In the genomic region with DNA sequence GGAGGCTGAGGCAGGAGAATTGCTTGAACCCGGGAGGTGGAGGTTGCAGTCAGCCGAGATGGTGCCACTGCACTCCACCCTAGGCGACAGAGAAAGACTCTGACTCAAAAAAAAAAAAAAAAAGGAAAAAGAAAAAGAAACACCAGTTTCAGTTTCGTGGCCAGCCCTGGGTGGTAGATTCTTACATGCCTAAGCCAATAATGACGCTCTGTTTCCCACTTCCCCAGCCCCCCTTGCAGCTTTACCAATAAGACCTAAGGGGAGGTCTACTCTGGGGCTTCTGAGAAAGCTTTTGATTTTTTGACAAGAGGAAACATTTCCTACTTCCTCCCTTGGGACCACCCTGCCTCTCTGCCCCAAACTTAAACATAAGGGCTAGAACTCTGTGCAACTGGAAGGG, we compare ENCODE assay signal across 9 cellular contexts. TPM values are rescaled to one million over a fixed set of nuclear protein-coding genes. Genes with fewer than 3 reads are reported as not detected.
DNase-seq lines count a peak whose midpoint lies in the region; ATAC-seq and TF ChIP-seq lines count a peak whose summit lies in the region.
"Had no signal": no experiment of that assay in that cellular context is flagged by ENCODE, and none has a peak within 500 bp of the region (broad histone marks: within the 10 kb centered on the region; RNA-seq: fewer than 3 reads in every experiment).

No MANE protein-coding gene starts in this region.

- no peak overlapping the region for H3K4ac ChIP-seq in mesendoderm (ENCODE audit: low read depth, low read length)

- H3K4me3 ChIP-seq in choroid plexus epithelial cell (ENCODE audit: low read depth, low read length) (no peak overlapping the region), mesendoderm (ENCODE audit: low read length) (no peak overlapping the region), psoas muscle (no peak overlapping the region)

- TF ChIP-seq CTCF in choroid plexus epithelial cell (conservative IDR thresholded peaks at IDR 0.05; ENCODE audit: low read depth, low read length), result no peak
- no peak for TF ChIP-seq CTCF in psoas muscle (IDR thresholded peaks at IDR 0.05)

- no peak overlapping the region for H3K56ac ChIP-seq in mesendoderm (ENCODE audit: low read length)

- intact Hi-C loops in psoas muscle (cut with DNase I), result no loop called here

- no peak overlapping the region for H2BK15ac ChIP-seq in mesendoderm (replicated peaks; ENCODE audit: low read depth)

- no peak overlapping the region for H3K4me2 ChIP-seq in mesendoderm (ENCODE audit: low read length)

- no peaks in the 10 kb centered on the region for H3K79me2 ChIP-seq in mesendoderm (ENCODE audit: control insufficient read depth, insufficient read depth, low read length)

- no peaks in the 10 kb centered on the region for H3K79me1 ChIP-seq in mesendoderm (ENCODE audit: low read length)

- no peak overlapping the region for H2BK5ac ChIP-seq in mesendoderm (ENCODE audit: low read length)

- no peak overlapping the region for H3K23ac ChIP-seq in mesendoderm (ENCODE audit: low read length)

- no peak overlapping the region for H3K9ac ChIP-seq in mesendoderm (ENCODE audit: low read length)

- H3K18ac ChIP-seq in mesendoderm (ENCODE audit: low read length), result no peak overlapping the region

- no peak overlapping the region for H2BK120ac ChIP-seq in mesendoderm (ENCODE audit: low read depth, low read length)

- no peak overlapping the region for H3K27ac ChIP-seq in mesendoderm (ENCODE audit: low read depth, low read length)
- H3K27ac ChIP-seq in psoas muscle, result no peak overlapping the region

- no peaks in the 10 kb centered on the region for H3K36me3 ChIP-seq in mesendoderm (ENCODE audit: control insufficient read depth, insufficient read depth, low read length)
- no peaks in the 10 kb centered on the region for H3K36me3 ChIP-seq in psoas muscle (ENCODE audit: insufficient read depth in 1 of 2, low read depth in 1 of 2)

- peak in 4 of 5 experiments; percentile 7 to 88 (median 39) for DNase-seq in T-helper 2 cell
- peak; percentile 84 for DNase-seq in choroid plexus epithelial cell (ENCODE audit: low read depth)
- DNase-seq in stimulated activated CD8-positive, alpha-beta memory T cell treated with anti-CD3 and anti-CD28 coated beads, Interleukin-7, amount 100 ng/mL, for 48 hours (ENCODE audit: extremely low read depth in 1 of 2, low read depth in 1 of 2), result peak; percentile 20 to 57
- no peak for DNase-seq in HK-2 (ENCODE audit: unreplicated experiment)
- DNase-seq in mesendoderm, result no peak
- no peak for DNase-seq in iPS-NIHi11 (ENCODE audit: low spot score)
- no peak for DNase-seq in psoas muscle

- no CpG with 5 or more reads among the region's 5 CpGs for WGBS in mesendoderm (ENCODE audit: extremely low coverage, insufficient coverage, low lambda C conversion rate)
- 38 to 63% (median 61%) methylated on average over 5 of the region's 5 CpGs for WGBS in psoas muscle, 3 donors

- H2AK5ac ChIP-seq in mesendoderm (ENCODE audit: low read length), result no peak overlapping the region

- ATAC-seq in HG02798 (IDR thresholded peaks at IDR 0.05; ENCODE audit: poor library complexity, unreplicated experiment) (peak; percentile 62), psoas muscle (no peak)
- ATAC-seq: left colon had no signal

- H3K27me3 ChIP-seq in mesendoderm (ENCODE audit: insufficient read depth, low read length, poor library complexity) (no peaks in the 10 kb centered on the region), psoas muscle (ENCODE audit: insufficient read depth in 3 of 3, low read length in 2 of 3) (no peaks in the 10 kb centered on the region)

- H3K4me1 ChIP-seq in mesendoderm (ENCODE audit: control insufficient read depth, low read depth, low read length) (peaks cover 1% of the 10 kb centered on the region), psoas muscle (no peaks in the 10 kb centered on the region)

- no peaks in the 10 kb centered on the region for H3K9me3 ChIP-seq in psoas muscle

- no peak overlapping the region for H4K5ac ChIP-seq in mesendoderm (ENCODE audit: low read length)

- H4K8ac ChIP-seq in mesendoderm (ENCODE audit: low read depth, low read length), result no peak overlapping the region

RNA-seq across cellular contexts. Expression of a gene that starts 30.0 kb away (rescaled TPM):
- 8.7 TPM for polyA plus RNA-seq in mesendoderm (2013, experiment 1 of 2)
- polyA plus RNA-seq in mesendoderm (2013, experiment 2 of 2), result 8.4 TPM
- 10 to 100 TPM in 1 of 4 donors, 1 to 10 TPM in 3; 2.6 to 12.4 (median 4.7) TPM for total RNA-seq in psoas muscle
- polyA plus RNA-seq in psoas muscle, result 1 to 10 TPM in 1 of 3 donors, under 1 TPM in 2; 0.32 to 4.4 (median 0.71) TPM

Comparison
In these comparisons a context has a peak if more than half of its experiments do, and no peak if none do; other contexts are left out.
1. DNase-seq: peak in T-helper 2 cell (4 of 5), choroid plexus epithelial cell (single experiment) and stimulated activated CD8-positive, alpha-beta memory T cell treated with anti-CD3 and anti-CD28 coated beads, Interleukin-7, amount 100 ng/mL, for 48 hours (2 of 2); none in HK-2 (single experiment), mesendoderm (single experiment), iPS-NIHi11 (single experiment) and psoas muscle (0 of 2).